1 cellular context compared by ENCODE assay signal in genomic region chr3:54033761-54034160, GRCh38.
TF ChIP-seq lines count a peak whose summit lies in the region.

No MANE protein-coding gene starts in this region.

TF ChIP-seq in GM23338, 12 proteins besides CTCF, POLR2A, EP300 and RAD21 (continued from another document):
- TF ChIP-seq REST (IDR thresholded peaks at IDR 0.05; ENCODE audit: unreplicated experiment): no peak
- no peak for TF ChIP-seq ZNF462 (CRISPR knock-in tag; IDR thresholded peaks at IDR 0.05)
- TF ChIP-seq ZNF331 (CRISPR knock-in tag; IDR thresholded peaks at IDR 0.05; ENCODE audit: low read depth): no peak
- TF ChIP-seq JUNB (IDR thresholded peaks at IDR 0.05; ENCODE audit: unreplicated experiment): no peak
- TF ChIP-seq EZH2phosphoT487 (IDR thresholded peaks at IDR 0.05; ENCODE audit: unreplicated experiment): no peak
- TF ChIP-seq STAT1 (IDR thresholded peaks at IDR 0.05; ENCODE audit: unreplicated experiment): no peak
